In genomic region chr20:62973033-62973745, GRCh38 we compare ENCODE assay signal across 1 cellular context.
TF ChIP-seq lines count a peak whose summit lies in the region.

No MANE protein-coding gene starts in this region.

TF ChIP-seq in GM12878, 131 proteins besides CTCF, POLR2A, EP300 and RAD21:
- TF ChIP-seq NRF1 (conservative IDR thresholded peaks at IDR 0.05; ENCODE audit: low read depth, low read length), result no peak
- no peak for TF ChIP-seq JUNB (IDR thresholded peaks at IDR 0.05)
- no peak for TF ChIP-seq TARDBP (IDR thresholded peaks at IDR 0.05; ENCODE audit: borderline replicate concordance)
- TF ChIP-seq NR2C2 (IDR thresholded peaks at IDR 0.05; ENCODE audit: borderline replicate concordance, control insufficient read depth, insufficient read length, low read depth), result no peak
- TF ChIP-seq CEBPZ (IDR thresholded peaks at IDR 0.05; ENCODE audit: low read depth, low read length), result no peak
- no peak for TF ChIP-seq USF2 (IDR thresholded peaks at IDR 0.05; ENCODE audit: borderline replicate concordance, low read depth, low read length)
